ENCODE assay signal across 1 cellular context in the genomic region with DNA sequence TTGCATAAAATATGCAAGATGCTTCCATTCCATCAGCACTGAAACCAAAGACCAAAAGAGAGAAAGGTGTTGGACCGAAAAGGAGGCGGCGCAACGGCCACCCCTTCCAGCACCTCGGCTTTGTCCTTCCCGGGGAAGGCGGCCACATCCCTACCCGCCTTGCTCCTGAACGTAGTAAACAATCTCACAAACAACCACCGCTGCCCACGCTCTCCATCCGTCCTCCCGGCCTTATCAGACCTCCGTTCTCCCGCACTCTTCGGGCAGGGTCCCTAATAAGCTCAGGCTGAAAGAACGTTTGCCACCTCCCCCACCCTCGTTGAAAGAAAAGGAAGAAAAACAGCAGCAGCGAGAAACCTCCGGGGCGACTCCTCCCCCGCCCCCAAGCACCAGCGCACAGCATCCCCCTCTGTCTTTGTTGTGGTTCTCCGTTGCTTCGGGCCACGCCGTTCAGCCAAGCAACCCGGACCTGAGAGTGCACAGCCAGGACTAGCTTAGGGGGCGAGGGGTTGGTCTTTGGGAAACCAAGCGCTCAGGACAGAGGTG.
TF ChIP-seq lines count a peak whose summit lies in the region.

No MANE protein-coding gene starts in this region.

TF ChIP-seq in HepG2, 621 proteins besides CTCF, POLR2A, EP300 and RAD21:
- TF ChIP-seq, protein P1, sequence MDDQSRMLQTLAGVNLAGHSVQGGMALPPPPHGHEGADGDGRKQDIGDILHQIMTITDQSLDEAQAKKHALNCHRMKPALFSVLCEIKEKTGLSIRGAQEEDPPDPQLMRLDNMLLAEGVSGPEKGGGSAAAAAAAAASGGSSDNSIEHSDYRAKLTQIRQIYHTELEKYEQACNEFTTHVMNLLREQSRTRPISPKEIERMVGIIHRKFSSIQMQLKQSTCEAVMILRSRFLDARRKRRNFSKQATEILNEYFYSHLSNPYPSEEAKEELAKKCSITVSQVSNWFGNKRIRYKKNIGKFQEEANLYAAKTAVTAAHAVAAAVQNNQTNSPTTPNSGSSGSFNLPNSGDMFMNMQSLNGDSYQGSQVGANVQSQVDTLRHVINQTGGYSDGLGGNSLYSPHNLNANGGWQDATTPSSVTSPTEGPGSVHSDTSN (CRISPR knock-in tag; IDR thresholded peaks at IDR 0.05; ENCODE audit: borderline replicate concordance), result no peak
